1 cellular context compared by ENCODE assay signal in the genomic region with DNA sequence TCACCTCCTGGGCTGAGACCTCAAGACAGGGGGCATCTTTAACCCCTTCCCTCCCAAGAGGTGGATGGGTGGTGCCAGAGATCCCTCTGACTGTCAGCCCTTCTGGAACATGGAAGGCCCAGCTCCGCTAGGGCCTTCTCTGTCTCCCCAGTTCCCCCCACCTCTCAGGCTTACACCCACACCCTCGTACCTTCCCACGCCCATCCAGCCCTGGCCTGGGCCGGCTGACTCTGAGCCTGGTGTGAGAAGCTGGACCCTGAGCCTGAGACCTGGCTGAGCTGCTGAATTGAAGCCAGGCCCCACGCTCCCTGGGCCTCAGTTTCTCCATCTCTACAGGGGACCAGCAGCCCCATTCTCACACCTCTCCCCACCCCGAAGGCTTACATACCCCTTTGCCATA.
TF ChIP-seq lines count a peak whose summit lies in the region.

No MANE protein-coding gene starts in this region.

TF ChIP-seq in H1, 55 proteins besides CTCF, POLR2A, EP300 and RAD21:
- no peak for TF ChIP-seq GTF2F1 (IDR thresholded peaks at IDR 0.05; ENCODE audit: borderline replicate concordance, low read depth, low read length)
- no peak for TF ChIP-seq BRCA1 (IDR thresholded peaks at IDR 0.05; ENCODE audit: low read depth, low read length)
- TF ChIP-seq NANOG (IDR thresholded peaks at IDR 0.05; ENCODE audit: insufficient read depth, low read depth, low read length, poor library complexity, severe bottlenecking), result no peak
- TF ChIP-seq YY1 (IDR thresholded peaks at IDR 0.05; ENCODE audit: low read depth, low read length), result no peak
- no peak for TF ChIP-seq NRF1 (IDR thresholded peaks at IDR 0.05; ENCODE audit: low read depth, low read length)
- no peak for TF ChIP-seq EGR1 (IDR thresholded peaks at IDR 0.05; ENCODE audit: borderline replicate concordance, low read depth, low read length)
- TF ChIP-seq RXRA (IDR thresholded peaks at IDR 0.05; ENCODE audit: insufficient read depth, low read depth, low read length), result no peak
- TF ChIP-seq TAF1 (IDR thresholded peaks at IDR 0.05; ENCODE audit: low read depth, low read length), result no peak
- no peak for TF ChIP-seq RFX5 (IDR thresholded peaks at IDR 0.05; ENCODE audit: borderline replicate concordance, low read depth, low read length)
- no peak for TF ChIP-seq CHD1 (IDR thresholded peaks at IDR 0.05; ENCODE audit: low read depth, low read length)
- TF ChIP-seq FOSL1 (IDR thresholded peaks at IDR 0.05; ENCODE audit: insufficient read depth, low read depth, low read length), result no peak
- TF ChIP-seq CBX5 (IDR thresholded peaks at IDR 0.05; ENCODE audit: low read depth, low read length), result no peak
- TF ChIP-seq SP4 (IDR thresholded peaks at IDR 0.05; ENCODE audit: low read length), result no peak
- TF ChIP-seq SUZ12 (IDR thresholded peaks at IDR 0.05; ENCODE audit: low read length), result no peak
- TF ChIP-seq RNF2 (IDR thresholded peaks at IDR 0.05; ENCODE audit: borderline replicate concordance, low read depth, low read length, missing control alignments, poor library complexity, severe bottlenecking), result no peak
- TF ChIP-seq SIRT6 (IDR thresholded peaks at IDR 0.05; ENCODE audit: low read length), result no peak
- no peak for TF ChIP-seq TAF7 (optimal IDR thresholded peaks at IDR 0.05; ENCODE audit: borderline replicate concordance, low read depth, low read length)
- TF ChIP-seq, protein P1, sequence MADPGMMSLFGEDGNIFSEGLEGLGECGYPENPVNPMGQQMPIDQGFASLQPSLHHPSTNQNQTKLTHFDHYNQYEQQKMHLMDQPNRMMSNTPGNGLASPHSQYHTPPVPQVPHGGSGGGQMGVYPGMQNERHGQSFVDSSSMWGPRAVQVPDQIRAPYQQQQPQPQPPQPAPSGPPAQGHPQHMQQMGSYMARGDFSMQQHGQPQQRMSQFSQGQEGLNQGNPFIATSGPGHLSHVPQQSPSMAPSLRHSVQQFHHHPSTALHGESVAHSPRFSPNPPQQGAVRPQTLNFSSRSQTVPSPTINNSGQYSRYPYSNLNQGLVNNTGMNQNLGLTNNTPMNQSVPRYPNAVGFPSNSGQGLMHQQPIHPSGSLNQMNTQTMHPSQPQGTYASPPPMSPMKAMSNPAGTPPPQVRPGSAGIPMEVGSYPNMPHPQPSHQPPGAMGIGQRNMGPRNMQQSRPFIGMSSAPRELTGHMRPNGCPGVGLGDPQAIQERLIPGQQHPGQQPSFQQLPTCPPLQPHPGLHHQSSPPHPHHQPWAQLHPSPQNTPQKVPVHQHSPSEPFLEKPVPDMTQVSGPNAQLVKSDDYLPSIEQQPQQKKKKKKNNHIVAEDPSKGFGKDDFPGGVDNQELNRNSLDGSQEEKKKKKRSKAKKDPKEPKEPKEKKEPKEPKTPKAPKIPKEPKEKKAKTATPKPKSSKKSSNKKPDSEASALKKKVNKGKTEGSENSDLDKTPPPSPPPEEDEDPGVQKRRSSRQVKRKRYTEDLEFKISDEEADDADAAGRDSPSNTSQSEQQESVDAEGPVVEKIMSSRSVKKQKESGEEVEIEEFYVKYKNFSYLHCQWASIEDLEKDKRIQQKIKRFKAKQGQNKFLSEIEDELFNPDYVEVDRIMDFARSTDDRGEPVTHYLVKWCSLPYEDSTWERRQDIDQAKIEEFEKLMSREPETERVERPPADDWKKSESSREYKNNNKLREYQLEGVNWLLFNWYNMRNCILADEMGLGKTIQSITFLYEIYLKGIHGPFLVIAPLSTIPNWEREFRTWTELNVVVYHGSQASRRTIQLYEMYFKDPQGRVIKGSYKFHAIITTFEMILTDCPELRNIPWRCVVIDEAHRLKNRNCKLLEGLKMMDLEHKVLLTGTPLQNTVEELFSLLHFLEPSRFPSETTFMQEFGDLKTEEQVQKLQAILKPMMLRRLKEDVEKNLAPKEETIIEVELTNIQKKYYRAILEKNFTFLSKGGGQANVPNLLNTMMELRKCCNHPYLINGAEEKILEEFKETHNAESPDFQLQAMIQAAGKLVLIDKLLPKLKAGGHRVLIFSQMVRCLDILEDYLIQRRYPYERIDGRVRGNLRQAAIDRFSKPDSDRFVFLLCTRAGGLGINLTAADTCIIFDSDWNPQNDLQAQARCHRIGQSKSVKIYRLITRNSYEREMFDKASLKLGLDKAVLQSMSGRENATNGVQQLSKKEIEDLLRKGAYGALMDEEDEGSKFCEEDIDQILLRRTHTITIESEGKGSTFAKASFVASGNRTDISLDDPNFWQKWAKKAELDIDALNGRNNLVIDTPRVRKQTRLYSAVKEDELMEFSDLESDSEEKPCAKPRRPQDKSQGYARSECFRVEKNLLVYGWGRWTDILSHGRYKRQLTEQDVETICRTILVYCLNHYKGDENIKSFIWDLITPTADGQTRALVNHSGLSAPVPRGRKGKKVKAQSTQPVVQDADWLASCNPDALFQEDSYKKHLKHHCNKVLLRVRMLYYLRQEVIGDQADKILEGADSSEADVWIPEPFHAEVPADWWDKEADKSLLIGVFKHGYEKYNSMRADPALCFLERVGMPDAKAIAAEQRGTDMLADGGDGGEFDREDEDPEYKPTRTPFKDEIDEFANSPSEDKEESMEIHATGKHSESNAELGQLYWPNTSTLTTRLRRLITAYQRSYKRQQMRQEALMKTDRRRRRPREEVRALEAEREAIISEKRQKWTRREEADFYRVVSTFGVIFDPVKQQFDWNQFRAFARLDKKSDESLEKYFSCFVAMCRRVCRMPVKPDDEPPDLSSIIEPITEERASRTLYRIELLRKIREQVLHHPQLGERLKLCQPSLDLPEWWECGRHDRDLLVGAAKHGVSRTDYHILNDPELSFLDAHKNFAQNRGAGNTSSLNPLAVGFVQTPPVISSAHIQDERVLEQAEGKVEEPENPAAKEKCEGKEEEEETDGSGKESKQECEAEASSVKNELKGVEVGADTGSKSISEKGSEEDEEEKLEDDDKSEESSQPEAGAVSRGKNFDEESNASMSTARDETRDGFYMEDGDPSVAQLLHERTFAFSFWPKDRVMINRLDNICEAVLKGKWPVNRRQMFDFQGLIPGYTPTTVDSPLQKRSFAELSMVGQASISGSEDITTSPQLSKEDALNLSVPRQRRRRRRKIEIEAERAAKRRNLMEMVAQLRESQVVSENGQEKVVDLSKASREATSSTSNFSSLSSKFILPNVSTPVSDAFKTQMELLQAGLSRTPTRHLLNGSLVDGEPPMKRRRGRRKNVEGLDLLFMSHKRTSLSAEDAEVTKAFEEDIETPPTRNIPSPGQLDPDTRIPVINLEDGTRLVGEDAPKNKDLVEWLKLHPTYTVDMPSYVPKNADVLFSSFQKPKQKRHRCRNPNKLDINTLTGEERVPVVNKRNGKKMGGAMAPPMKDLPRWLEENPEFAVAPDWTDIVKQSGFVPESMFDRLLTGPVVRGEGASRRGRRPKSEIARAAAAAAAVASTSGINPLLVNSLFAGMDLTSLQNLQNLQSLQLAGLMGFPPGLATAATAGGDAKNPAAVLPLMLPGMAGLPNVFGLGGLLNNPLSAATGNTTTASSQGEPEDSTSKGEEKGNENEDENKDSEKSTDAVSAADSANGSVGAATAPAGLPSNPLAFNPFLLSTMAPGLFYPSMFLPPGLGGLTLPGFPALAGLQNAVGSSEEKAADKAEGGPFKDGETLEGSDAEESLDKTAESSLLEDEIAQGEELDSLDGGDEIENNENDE (IDR thresholded peaks at IDR 0.05; ENCODE audit: insufficient replicate concordance, low read length), result no peak
- TF ChIP-seq POLR2AphosphoS5 (IDR thresholded peaks at IDR 0.05; ENCODE audit: low read depth, low read length), result no peak
